1 cellular context compared by ENCODE assay signal in the genomic region with DNA sequence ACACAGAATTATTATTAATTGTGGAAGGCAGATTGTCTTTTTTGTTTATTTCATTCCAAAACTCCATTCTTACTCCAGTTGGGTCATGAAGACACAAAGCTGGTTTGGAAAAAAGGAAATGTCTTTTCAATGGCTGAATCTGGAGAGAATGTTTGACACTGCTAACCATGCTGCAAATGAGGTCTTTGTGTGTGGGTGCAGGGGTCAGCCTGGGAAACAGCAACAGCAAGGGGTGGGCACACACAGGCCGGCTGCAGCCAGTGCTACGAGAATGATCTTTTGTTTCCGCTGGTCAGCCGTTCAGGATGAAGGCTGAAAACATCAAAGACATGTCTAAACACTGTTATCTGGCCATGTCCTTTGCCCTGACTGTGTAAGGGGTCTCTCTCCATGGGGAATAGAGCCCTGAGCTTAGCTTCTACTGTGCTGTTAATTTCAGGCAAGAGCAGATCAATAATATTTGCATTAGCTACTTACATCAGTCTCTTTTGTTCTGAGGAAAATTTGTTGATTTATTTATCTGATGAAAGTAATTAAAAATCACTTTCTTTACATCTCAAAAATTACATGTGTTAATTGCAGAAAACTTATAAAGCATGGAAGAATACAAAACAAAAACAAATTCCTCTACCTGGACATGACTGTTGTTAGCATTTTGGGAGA.
TF ChIP-seq lines count a peak whose summit lies in the region.

No MANE protein-coding gene starts in this region.

TF ChIP-seq in neural cell, 6 proteins besides CTCF, POLR2A, EP300 and RAD21 (continued from another document):
- TF ChIP-seq, protein P1, sequence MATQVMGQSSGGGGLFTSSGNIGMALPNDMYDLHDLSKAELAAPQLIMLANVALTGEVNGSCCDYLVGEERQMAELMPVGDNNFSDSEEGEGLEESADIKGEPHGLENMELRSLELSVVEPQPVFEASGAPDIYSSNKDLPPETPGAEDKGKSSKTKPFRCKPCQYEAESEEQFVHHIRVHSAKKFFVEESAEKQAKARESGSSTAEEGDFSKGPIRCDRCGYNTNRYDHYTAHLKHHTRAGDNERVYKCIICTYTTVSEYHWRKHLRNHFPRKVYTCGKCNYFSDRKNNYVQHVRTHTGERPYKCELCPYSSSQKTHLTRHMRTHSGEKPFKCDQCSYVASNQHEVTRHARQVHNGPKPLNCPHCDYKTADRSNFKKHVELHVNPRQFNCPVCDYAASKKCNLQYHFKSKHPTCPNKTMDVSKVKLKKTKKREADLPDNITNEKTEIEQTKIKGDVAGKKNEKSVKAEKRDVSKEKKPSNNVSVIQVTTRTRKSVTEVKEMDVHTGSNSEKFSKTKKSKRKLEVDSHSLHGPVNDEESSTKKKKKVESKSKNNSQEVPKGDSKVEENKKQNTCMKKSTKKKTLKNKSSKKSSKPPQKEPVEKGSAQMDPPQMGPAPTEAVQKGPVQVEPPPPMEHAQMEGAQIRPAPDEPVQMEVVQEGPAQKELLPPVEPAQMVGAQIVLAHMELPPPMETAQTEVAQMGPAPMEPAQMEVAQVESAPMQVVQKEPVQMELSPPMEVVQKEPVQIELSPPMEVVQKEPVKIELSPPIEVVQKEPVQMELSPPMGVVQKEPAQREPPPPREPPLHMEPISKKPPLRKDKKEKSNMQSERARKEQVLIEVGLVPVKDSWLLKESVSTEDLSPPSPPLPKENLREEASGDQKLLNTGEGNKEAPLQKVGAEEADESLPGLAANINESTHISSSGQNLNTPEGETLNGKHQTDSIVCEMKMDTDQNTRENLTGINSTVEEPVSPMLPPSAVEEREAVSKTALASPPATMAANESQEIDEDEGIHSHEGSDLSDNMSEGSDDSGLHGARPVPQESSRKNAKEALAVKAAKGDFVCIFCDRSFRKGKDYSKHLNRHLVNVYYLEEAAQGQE (IDR thresholded peaks at IDR 0.05; ENCODE audit: borderline replicate concordance): no peak
TF ChIP-seq in neural cell: peak in this region for 0.
